ENCODE assay signal across 14 cellular contexts in genomic region chr2:127570282-127571250, GRCh38. TPM values are rescaled to one million over a fixed set of nuclear protein-coding genes. Genes with fewer than 3 reads are reported as not detected.
DNase-seq lines count a peak whose midpoint lies in the region; ATAC-seq, FAIRE-seq and TF ChIP-seq lines count a peak whose summit lies in the region.
"Had no signal": no experiment of that assay in that cellular context is flagged by ENCODE, and none has a peak within 500 bp of the region (broad histone marks: within the 10 kb centered on the region; RNA-seq: fewer than 3 reads in every experiment).

No MANE protein-coding gene starts in this region.

- no peaks in the 10 kb centered on the region for H3K9me3 Mint-ChIP-seq in HFFc6
- H3K9me3 Mint-ChIP-seq: CD4-positive, alpha-beta memory T cell; stimulated activated naive CD8-positive, alpha-beta T cell treated with anti-CD3 and anti-CD28 coated beads, Interleukin-15, Interleukin-2, amounts not matched to agents 100 ng/mL and 50 ng/mL, for 24 hours had no signal

- peaks cover 32% of the 10 kb centered on the region for H3K4me1 Mint-ChIP-seq in HFFc6 (ENCODE audit: low read depth)

- H3K36me3 Mint-ChIP-seq in HFFc6 (ENCODE audit: low read depth) = no peaks in the 10 kb centered on the region
- H3K36me3 Mint-ChIP-seq: CD4-positive, alpha-beta memory T cell had no signal

- BruUV-seq in mammary epithelial cell (replicated peaks; lab: Mats Ljungman, UMichigan) = no TSS peak

- no peaks in the 10 kb centered on the region for H3K79me2 ChIP-seq in mammary epithelial cell (ENCODE audit: insufficient read depth, low read length)
- no peaks in the 10 kb centered on the region for H3K79me2 ChIP-seq in keratinocyte (ENCODE audit: control insufficient read depth, insufficient read depth, low read length)

- TF ChIP-seq POLR2A in testis (IDR thresholded peaks at IDR 0.05) = no peak

- DNase-seq in HFFc6 (peak; percentile 23), mammary epithelial cell (peak; percentile 26), keratinocyte (ENCODE audit: low read depth, low spot score) (no peak), testis (peak; percentile 70), NCI-H774 (lab: John Stamatoyannopoulos, UW) (no peak)
- DNase-seq: CD4-positive, alpha-beta memory T cell; NCI-H1930 had no signal

- no peak for TF ChIP-seq CTCF in HFFc6 (IDR thresholded peaks at IDR 0.05)
- TF ChIP-seq CTCF in mammary epithelial cell (conservative IDR thresholded peaks at IDR 0.05 in 1 of 2, IDR thresholded peaks at IDR 0.05 in 1 of 2; ENCODE audit: extremely low read depth in 1 of 2, insufficient read depth in 1 of 2, low read depth in 1 of 2, low read length in 2 of 2) = no peak
- TF ChIP-seq CTCF in keratinocyte (optimal IDR thresholded peaks at IDR 0.05 in 1 of 3, IDR thresholded peaks at IDR 0.05 in 1 of 3, conservative IDR thresholded peaks at IDR 0.05 in 1 of 3; ENCODE audit: extremely low read depth in 1 of 3, insufficient read depth in 2 of 3, low read length in 3 of 3) = no peak
- TF ChIP-seq CTCF in testis (IDR thresholded peaks at IDR 0.05) = no peak

- H3K27me3 Mint-ChIP-seq in HFFc6 (ENCODE audit: insufficient read depth) = no peaks in the 10 kb centered on the region; the same call in 1 of the 2 replicates
- H3K27me3 Mint-ChIP-seq: CD4-positive, alpha-beta memory T cell; stimulated activated naive CD8-positive, alpha-beta T cell treated with anti-CD3 and anti-CD28 coated beads, Interleukin-15, Interleukin-2, amounts not matched to agents 100 ng/mL and 50 ng/mL, for 24 hours had no signal

- H4K20me1 ChIP-seq in mammary epithelial cell (ENCODE audit: insufficient read depth, low read length) = no peaks in the 10 kb centered on the region
- no peaks in the 10 kb centered on the region for H4K20me1 ChIP-seq in keratinocyte (ENCODE audit: control insufficient read depth, extremely low read depth, insufficient read depth, low read length)

- WGBS in mammary epithelial cell (ENCODE audit: low coverage, missing lambda C conversion rate) = 84% methylated on average over 17 of the region's 18 CpGs
- WGBS in testis, 2 donors = 52 to 53% methylated on average over 18 of the region's 18 CpGs

- dilution Hi-C loops in mammary epithelial cell (cut with HindIII; ENCODE audit: low sequenced_read_pairs) (no loop called here), keratinocyte (cut with MboI; ENCODE audit: extremely low pct_ligation_motif_present, low sequenced_read_pairs) (no loop called here)

- in situ Hi-C loops in mammary epithelial cell (cut with MboI; ENCODE audit: low sequenced_read_pairs in 2 of 2) = no loop called here

- H3K27ac Mint-ChIP-seq in HFFc6 = peak overlapping the region; percentile 24; the same call in 1 of the 2 replicates
- H3K27ac Mint-ChIP-seq: CD4-positive, alpha-beta memory T cell; stimulated activated naive CD8-positive, alpha-beta T cell treated with anti-CD3 and anti-CD28 coated beads, Interleukin-15, Interleukin-2, amounts not matched to agents 100 ng/mL and 50 ng/mL, for 24 hours had no signal

- intact Hi-C loops in mammary epithelial cell (cut with micrococcal nuclease) (no loop called here), testis (cut with DNase I; ENCODE audit: low total_unique reads) (no loop called here)

- CTCF ChIA-PET in mammary epithelial cell (lab: Charles Lee; ENCODE audit: low non-redundant PET) = no interaction called here

- no peaks in the 10 kb centered on the region for H3K9me3 ChIP-seq in mammary epithelial cell (replicated peaks; ENCODE audit: insufficient read depth, low read length)
- H3K9me3 ChIP-seq in keratinocyte (ENCODE audit: control insufficient read depth, low read depth, low read length) = no peaks in the 10 kb centered on the region
- no peaks in the 10 kb centered on the region for H3K9me3 ChIP-seq in testis
- H3K9me3 ChIP-seq: body of pancreas had no signal

- H2AFZ ChIP-seq in mammary epithelial cell (ENCODE audit: low read depth, low read length) (no peak overlapping the region), keratinocyte (ENCODE audit: control insufficient read depth, low read length) (no peak overlapping the region)

- peaks cover 6% of the 10 kb centered on the region for H3K4me1 ChIP-seq in mammary epithelial cell (ENCODE audit: insufficient read depth, low read length)
- H3K4me1 ChIP-seq in keratinocyte (ENCODE audit: control insufficient read depth, extremely low read depth, insufficient read depth, low read length) = no peaks in the 10 kb centered on the region
- peaks cover 12% of the 10 kb centered on the region for H3K4me1 ChIP-seq in testis
- H3K4me1 ChIP-seq: body of pancreas had no signal

- H3K4me3 ChIP-seq in mammary epithelial cell (replicated peaks in 1 of 3; ENCODE audit: insufficient read depth in 1 of 3, low read depth in 2 of 3, low read length in 3 of 3) = no peak overlapping the region
- no peak overlapping the region for H3K4me3 ChIP-seq in keratinocyte (ENCODE audit: control insufficient read depth in 2 of 3, extremely low read depth in 1 of 3, insufficient read depth in 2 of 3, low read depth in 1 of 3, low read length in 3 of 3)
- no peak overlapping the region for H3K4me3 ChIP-seq in testis
- H3K4me3 ChIP-seq: body of pancreas had no signal

- H3K4me2 ChIP-seq in mammary epithelial cell (ENCODE audit: insufficient read depth, low read depth, low read length) (no peak overlapping the region), keratinocyte (ENCODE audit: control insufficient read depth, extremely low read depth, insufficient read depth, low read depth, low read length) (no peak overlapping the region)
- H3K4me2 ChIP-seq: KMS-11 had no signal

- FAIRE-seq in keratinocyte (lab: Jason Lieb, UNC) = peak; percentile 5
- FAIRE-seq: endometrium had no signal

- H3K36me3 ChIP-seq in mammary epithelial cell (ENCODE audit: insufficient read depth, low read length) (no peaks in the 10 kb centered on the region), keratinocyte (ENCODE audit: control insufficient read depth in 2 of 2, extremely low read depth in 1 of 2, insufficient read depth in 2 of 2, low read length in 2 of 2) (no peaks in the 10 kb centered on the region), testis (ENCODE audit: low read depth, missing control alignments) (no peaks in the 10 kb centered on the region)

- H3K27ac ChIP-seq in mammary epithelial cell (ENCODE audit: insufficient read depth, low read depth, low read length) = no peak overlapping the region
- no peak overlapping the region for H3K27ac ChIP-seq in keratinocyte (ENCODE audit: control insufficient read depth, insufficient read depth, low read length)
- no peak overlapping the region for H3K27ac ChIP-seq in testis
- H3K27ac ChIP-seq: body of pancreas, KMS-11 had no signal

- ATAC-seq in GM21423 (IDR thresholded peaks at IDR 0.05; ENCODE audit: unreplicated experiment) = no peak
- no peak for ATAC-seq in HG03025 (IDR thresholded peaks at IDR 0.05; ENCODE audit: low FRiP score, unreplicated experiment)
- ATAC-seq: body of pancreas had no signal

- no peak overlapping the region for H3K4me3 Mint-ChIP-seq in HFFc6
- H3K4me3 Mint-ChIP-seq: CD4-positive, alpha-beta memory T cell; stimulated activated naive CD8-positive, alpha-beta T cell treated with anti-CD3 and anti-CD28 coated beads, Interleukin-15, Interleukin-2, amounts not matched to agents 100 ng/mL and 50 ng/mL, for 24 hours had no signal

- H3K9me1 ChIP-seq in keratinocyte (ENCODE audit: control insufficient read depth, extremely low read depth, insufficient read depth, low read length) = no peaks in the 10 kb centered on the region

- H3K9ac ChIP-seq in mammary epithelial cell (ENCODE audit: insufficient read depth, low read length) (no peak overlapping the region), keratinocyte (ENCODE audit: control insufficient read depth, extremely low read depth, insufficient read depth, low read length) (no peak overlapping the region)
- H3K9ac ChIP-seq: KMS-11 had no signal

- H3K27me3 ChIP-seq in mammary epithelial cell (ENCODE audit: insufficient read depth, low read length) = no peaks in the 10 kb centered on the region
- no peaks in the 10 kb centered on the region for H3K27me3 ChIP-seq in keratinocyte (ENCODE audit: control insufficient read depth, extremely low read depth, insufficient read depth, low read length)
- no peaks in the 10 kb centered on the region for H3K27me3 ChIP-seq in testis
- H3K27me3 ChIP-seq: body of pancreas had no signal

RNA-seq across cellular contexts. Expression of gene MYO7B, which starts 35.1 kb away (rescaled TPM):
- total RNA-seq in HFFc6 (2021; fragmentation: NEBNext Ultra II Directional; extraction: Animal tissue kit (Norgen Biotek cat#: 25700)) = 1 to 10 TPM in 2 of 6 experiments, under 1 TPM in 4; 0.74 to 1.3 (median 0.98) TPM
- not detected for total RNA-seq in mammary epithelial cell
- polyA plus RNA-seq in mammary epithelial cell = not detected
- polyA minus RNA-seq in mammary epithelial cell = not detected
- polyA plus RNA-seq in keratinocyte = not detected in 3 replicates
- not detected for polyA plus RNA-seq in keratinocyte (2011; ENCODE audit: low read depth)
- not detected in 2 replicates for polyA plus RNA-seq in keratinocyte (2011; cell fraction: cytosol; rRNA removed)
- 0.13 TPM in 1 of 2 replicates, not detected in the other for polyA plus RNA-seq in keratinocyte (2011; cell fraction: nucleus; rRNA removed)
- 0.07 TPM in 1 of 2 replicates, not detected in the other for polyA plus RNA-seq in keratinocyte (2012; ENCODE audit: low replicate concordance)
- not detected in 3 replicates for polyA minus RNA-seq in keratinocyte
- polyA minus RNA-seq in keratinocyte (2011; cell fraction: cytosol; rRNA and poly(A)+ RNA removed) = not detected
- polyA minus RNA-seq in keratinocyte (2011; cell fraction: nucleus; rRNA and poly(A)+ RNA removed) = not detected in 2 replicates
- 1 to 10 TPM; 3.6 to 5.6 TPM for total RNA-seq in testis
- 4.2 TPM for polyA plus RNA-seq in testis (ENCODE audit: insufficient read depth, low read depth, low replicate concordance)
- total RNA-seq: CD4-positive, alpha-beta memory T cell; SK-MEL-5 had no signal
- polyA plus RNA-seq: CD4-positive, alpha-beta memory T cell had no signal

RNA-seq across cellular contexts. Expression of gene IWS1, which starts 44.3 kb away (rescaled TPM):
- total RNA-seq in HFFc6 (2021; fragmentation: NEBNext Ultra II Directional; extraction: Animal tissue kit (Norgen Biotek cat#: 25700)) = 10 to 100 TPM; 34.7 to 44.6 (median 38.3) TPM
- 10 to 100 TPM; 24.7 to 52.5 TPM for total RNA-seq in mammary epithelial cell
- 30.9 TPM for polyA plus RNA-seq in mammary epithelial cell
- 74.0 TPM for polyA minus RNA-seq in mammary epithelial cell
- 34.8 to 52.0 TPM (median 50.3 TPM) in 3 replicates for polyA plus RNA-seq in keratinocyte
- polyA plus RNA-seq in keratinocyte (2011; ENCODE audit: low read depth) = 104 TPM
- polyA plus RNA-seq in keratinocyte (2011; cell fraction: cytosol; rRNA removed) = 33.7 and 49.1 TPM in 2 replicates
- polyA plus RNA-seq in keratinocyte (2011; cell fraction: nucleus; rRNA removed) = 73.8 and 77.6 TPM in 2 replicates
- polyA plus RNA-seq in keratinocyte (2012; ENCODE audit: low replicate concordance) = 39.4 and 42.1 TPM in 2 replicates
- 9.0 to 37.7 TPM (median 19.2 TPM) in 3 replicates for polyA minus RNA-seq in keratinocyte
- 35.9 TPM for polyA minus RNA-seq in keratinocyte (2011; cell fraction: cytosol; rRNA and poly(A)+ RNA removed)
- polyA minus RNA-seq in keratinocyte (2011; cell fraction: nucleus; rRNA and poly(A)+ RNA removed) = 24.9 and 42.1 TPM in 2 replicates
- 10 to 100 TPM; 39.6 to 52.7 TPM for total RNA-seq in testis
- polyA plus RNA-seq in testis (ENCODE audit: insufficient read depth, low read depth, low replicate concordance) = 33.7 TPM

Comparison
In these comparisons a context has a peak if more than half of its experiments do, and no peak if none do; other contexts are left out.
1. DNase-seq: peak in HFFc6 (single experiment), mammary epithelial cell (single experiment) and testis (single experiment); none in keratinocyte (single experiment) and NCI-H774 (single experiment).